Comparison of ENCODE assay signal across 8 cellular contexts in the genomic region with DNA sequence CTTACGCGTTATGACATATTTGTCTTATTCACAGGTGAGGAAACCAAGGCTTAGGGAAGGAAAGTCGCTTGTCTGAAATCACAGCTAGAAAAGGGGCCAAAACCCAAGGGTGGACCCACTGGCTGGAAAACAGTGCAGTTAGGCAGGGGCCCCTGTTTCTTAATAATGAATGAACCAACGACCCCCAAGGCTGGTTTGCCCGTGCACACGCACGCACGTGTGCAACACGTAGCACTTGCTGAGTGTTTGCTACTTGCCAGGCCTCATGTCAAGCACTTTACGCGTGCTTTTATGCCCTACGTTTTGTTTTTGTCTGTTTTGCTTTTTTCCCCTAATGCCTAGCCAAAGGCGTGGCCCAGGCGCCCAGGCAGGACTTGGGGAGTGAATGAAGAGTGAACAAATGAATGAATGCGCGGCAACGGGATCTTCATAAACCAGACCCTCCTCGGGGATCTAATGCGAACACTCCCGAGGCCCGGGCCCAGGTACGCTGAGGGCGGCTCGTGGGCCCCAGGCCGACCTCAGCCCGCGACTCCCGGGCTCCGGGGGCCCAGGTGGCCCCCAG. TPM values are rescaled to one million over a fixed set of nuclear protein-coding genes. Genes with fewer than 3 reads are reported as not detected.
A peak's percentile ranks its signal among the peaks of the same experiment; 100 is the strongest.
DNase-seq lines count a peak whose midpoint lies in the region; ATAC-seq and TF ChIP-seq lines count a peak whose summit lies in the region.

No MANE protein-coding gene starts in this region.

- TF ChIP-seq CTCF in cardiac muscle cell (IDR thresholded peaks at IDR 0.05; ENCODE audit: low read depth, low read length) (no peak), Peyer's patch (IDR thresholded peaks at IDR 0.05) (no peak), endodermal cell (conservative IDR thresholded peaks at IDR 0.05) (no peak), nephron progenitor cell (IDR thresholded peaks at IDR 0.05) (no peak), GM10248 (IDR thresholded peaks at IDR 0.05; ENCODE audit: control extremely low read depth, extremely low read depth, low read depth, missing control alignments) (no peak)

- peaks cover 22% of the 10 kb centered on the region for H3K4me1 ChIP-seq in cardiac muscle cell (ENCODE audit: low read depth)
- H3K4me1 ChIP-seq in Peyer's patch, result peaks cover 2 to 15% (median 5%) of the 10 kb centered on the region in 4 donors
- peaks cover 5% of the 10 kb centered on the region for H3K4me1 ChIP-seq in endodermal cell (ENCODE audit: control insufficient read depth, insufficient read depth, low read length)

- DNase-seq in cardiac muscle cell (ENCODE audit: low read depth in 1 of 2, low spot score in 1 of 2) (no peak), Right ventricle myocardium inferior (ENCODE audit: missing footprints) (no peak), Peyer's patch (peak in 1 of 3 donors; percentile 27), endodermal cell (no peak), nephron progenitor cell (no peak), GM10248 (ENCODE audit: extremely low spot score) (no peak)
- DNase-seq in NK-92 treated with Interleukin-12 subunit alpha and Interleukin-12 subunit beta, amount 100 ng/mL, for 24 hours (lab: John Stamatoyannopoulos, UW), result no peak

- no peaks in the 10 kb centered on the region for H3K27me3 Mint-ChIP-seq in endodermal cell (ENCODE audit: insufficient read depth)
- H3K27me3 Mint-ChIP-seq in nephron progenitor cell (ENCODE audit: low read depth, poor library complexity), result no peaks in the 10 kb centered on the region

- POLR2A ChIA-PET in GM10248 (lab: Yijun Ruan, JAX), result no interaction called here

- H3K36me3 ChIP-seq in cardiac muscle cell (no peaks in the 10 kb centered on the region), Peyer's patch (no peaks in the 10 kb centered on the region), endodermal cell (ENCODE audit: control insufficient read depth, insufficient read depth, low read length) (no peaks in the 10 kb centered on the region)

- H3K27me3 ChIP-seq in cardiac muscle cell (no peaks in the 10 kb centered on the region), Peyer's patch (no peaks in the 10 kb centered on the region), endodermal cell (ENCODE audit: control insufficient read depth, insufficient read depth, low read length, poor library complexity, severe bottlenecking) (no peaks in the 10 kb centered on the region)

- 30 to 36% methylated on average over 26 to 29 of the region's 29 CpGs for WGBS in endodermal cell (ENCODE audit: insufficient coverage in 1 of 2, insufficient read length in 1 of 2), 2 experiments

- no peaks in the 10 kb centered on the region for H3K36me3 Mint-ChIP-seq in endodermal cell (ENCODE audit: low read depth)
- peaks cover 17% of the 10 kb centered on the region for H3K36me3 Mint-ChIP-seq in nephron progenitor cell (ENCODE audit: low read depth)

- ATAC-seq in Right ventricle myocardium inferior (no peak), GM18502 (IDR thresholded peaks at IDR 0.05; ENCODE audit: poor library complexity, unreplicated experiment) (no peak)

- peak overlapping the region; percentile 94 for H3K4me3 Mint-ChIP-seq in endodermal cell
- H3K4me3 Mint-ChIP-seq in nephron progenitor cell, result peak overlapping the region; percentile 83

- H3K9me3 Mint-ChIP-seq in endodermal cell, result no peaks in the 10 kb centered on the region
- peaks cover 12% of the 10 kb centered on the region for H3K9me3 Mint-ChIP-seq in nephron progenitor cell

- H3K27ac Mint-ChIP-seq in endodermal cell, result peak overlapping the region; percentile 91
- no peak overlapping the region for H3K27ac Mint-ChIP-seq in nephron progenitor cell

- H3K9ac ChIP-seq in endodermal cell (ENCODE audit: extremely low read depth, low read length, poor library complexity, severe bottlenecking), result peak overlapping the region; percentile 56

- peaks cover 25% of the 10 kb centered on the region for H3K4me1 Mint-ChIP-seq in endodermal cell
- H3K4me1 Mint-ChIP-seq in nephron progenitor cell, result peaks cover 38% of the 10 kb centered on the region

- CTCF ChIA-PET in GM10248 (lab: Yijun Ruan, JAX), result interaction anchor here (0.6 to 2.1 kb wide), 4 partner anchors 17 to 39 kb away, joined by 3 to 7 read pairs (median 6); no protein-coding TSS in a partner anchor

- TF ChIP-seq POLR2A in Peyer's patch (IDR thresholded peaks at IDR 0.05), result no peak

- H3K9me3 ChIP-seq in cardiac muscle cell (ENCODE audit: low read depth) (no peaks in the 10 kb centered on the region), Peyer's patch (no peaks in the 10 kb centered on the region), endodermal cell (ENCODE audit: control insufficient read depth, low read length) (no peaks in the 10 kb centered on the region)

- peak overlapping the region; percentile 77 for H3K27ac ChIP-seq in cardiac muscle cell
- H3K27ac ChIP-seq in Peyer's patch, result peak overlapping the region in 3 of 4 donors; percentile 87 to 96 (median 89)
- no peak overlapping the region for H3K27ac ChIP-seq in endodermal cell (ENCODE audit: low read depth, low read length)

- peak overlapping the region; percentile 100 for H3K4me3 ChIP-seq in cardiac muscle cell
- peak overlapping the region; percentile 88 to 99 (median 95) for H3K4me3 ChIP-seq in Peyer's patch
- H3K4me3 ChIP-seq in endodermal cell (ENCODE audit: low read length), result peak overlapping the region; percentile 87

- intact Hi-C loops in Right ventricle myocardium inferior (cut with DNase I), result no loop called here

RNA-seq across cellular contexts. Expression of a gene that starts 0.6 kb away (rescaled TPM):
- total RNA-seq in cardiac muscle cell, result 77.4 and 91.9 TPM in 2 replicates
- polyA plus RNA-seq in cardiac muscle cell, result 100.0 and 139 TPM in 2 replicates
- 76.5 TPM for total RNA-seq in Right ventricle myocardium inferior
- total RNA-seq in Peyer's patch, result 10 to 100 TPM; 48.0 to 85.5 (median 59.9) TPM
- 100 to 1,000 TPM; 148 to 149 TPM for total RNA-seq in endodermal cell
- polyA plus RNA-seq in endodermal cell (2013, experiment 1 of 2), result 98.7 TPM
- 86.0 TPM for polyA plus RNA-seq in endodermal cell (2013, experiment 2 of 2)

RNA-seq across cellular contexts. Expression of a gene that starts 50.9 kb away (rescaled TPM):
- total RNA-seq in cardiac muscle cell, result 31.7 and 53.9 TPM in 2 replicates
- polyA plus RNA-seq in cardiac muscle cell, result 14.5 and 19.2 TPM in 2 replicates
- total RNA-seq in Right ventricle myocardium inferior, result 58.2 TPM
- total RNA-seq in Peyer's patch, result 10 to 100 TPM; 57.8 to 81.4 (median 74.4) TPM
- total RNA-seq in endodermal cell, result 10 to 100 TPM; 44.2 to 59.2 TPM
- polyA plus RNA-seq in endodermal cell (2013, experiment 1 of 2), result 20.7 TPM
- polyA plus RNA-seq in endodermal cell (2013, experiment 2 of 2), result 21.3 TPM
